Comparison of ENCODE assay signal across 8 cellular contexts in the genomic region with DNA sequence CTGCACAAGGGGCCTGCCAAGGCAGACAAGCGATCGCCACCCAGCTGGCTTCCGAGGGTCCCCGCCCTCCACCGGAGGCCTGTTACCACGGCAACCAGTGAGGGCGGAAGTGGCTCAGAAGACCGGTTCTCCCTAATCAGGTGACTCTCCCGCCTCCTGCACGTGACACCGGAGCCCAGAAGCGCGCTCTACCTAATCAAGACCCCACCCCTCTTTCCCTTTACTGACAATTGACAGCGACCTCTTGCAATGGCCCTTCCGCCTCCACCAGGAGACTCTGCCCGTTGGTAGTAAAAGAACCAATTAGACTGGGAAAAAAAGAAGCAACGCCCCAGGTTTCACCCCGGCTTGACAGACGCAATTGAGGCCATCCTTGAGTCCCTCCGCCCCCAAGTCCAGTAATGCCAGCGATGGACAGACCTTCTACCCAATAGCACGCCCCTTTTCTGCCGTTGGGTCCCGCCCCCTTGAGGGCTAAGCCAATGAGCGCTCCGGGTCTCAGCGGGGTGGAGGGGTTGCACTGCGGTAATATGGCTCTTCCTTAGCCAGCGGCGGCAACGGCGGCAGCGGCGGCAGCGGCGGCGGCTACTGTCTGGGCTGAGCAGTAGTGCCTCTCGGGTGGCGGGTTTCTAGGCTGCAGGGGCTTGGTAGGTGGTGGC. TPM values are rescaled to one million over a fixed set of nuclear protein-coding genes. Genes with fewer than 3 reads are reported as not detected.
DNase-seq lines count a peak whose midpoint lies in the region; ATAC-seq, FAIRE-seq and TF ChIP-seq lines count a peak whose summit lies in the region.

A gene (plus strand): TSS at position 525 of the 659 bp plus-strand sequence. CDS start 198 bp downstream, outside the sequence.

- TF ChIP-seq CTCF in 22Rv1 (IDR thresholded peaks at IDR 0.05), result no peak
- peak in 4 of 7 experiments; percentile 19 to 63 (median 42) for TF ChIP-seq CTCF in body of pancreas (IDR thresholded peaks at IDR 0.05)

- H3K36me3 ChIP-seq in body of pancreas (replicated peaks in 1 of 2; ENCODE audit: insufficient read depth in 1 of 2, low read depth in 2 of 2), result no peaks in the 10 kb centered on the region

- no peaks in the 10 kb centered on the region for H3K27me3 ChIP-seq in body of pancreas

- H3K4me1 ChIP-seq in body of pancreas, result peaks cover 18% of the 10 kb centered on the region

- peak within 1 kb of the TSS; percentile 73 to 93 for H3K4me3 ChIP-seq in body of pancreas

- peak within 1 kb of the TSS; percentile 72 for H3K27ac ChIP-seq in 22Rv1
- peak within 1 kb of the TSS; percentile 63 to 92 (median 85) for H3K27ac ChIP-seq in body of pancreas

- H3K9me3 ChIP-seq in body of pancreas, result no peaks in the 10 kb centered on the region

- peak; percentile 74 to 93 (median 89) for TF ChIP-seq POLR2A in body of pancreas (IDR thresholded peaks at IDR 0.05)

- FAIRE-seq in TTC549 (lab: Jason Lieb, UNC), result peak; percentile 87

- ATAC-seq in GM18520 (IDR thresholded peaks at IDR 0.05; ENCODE audit: unreplicated experiment), result peak; percentile 57
- peak; percentile 65 for ATAC-seq in HG03064 (IDR thresholded peaks at IDR 0.05; ENCODE audit: low read depth, unreplicated experiment)
- peak; percentile 96 for ATAC-seq in body of pancreas
- ATAC-seq in sciatic nerve, result peak; percentile 98

- intact Hi-C loops in body of pancreas (cut with DNase I), result no loop called here
- intact Hi-C loops in sciatic nerve (cut with DNase I), result no loop called here

- DNase-seq in NCI-H2107 treated with DMSO at 0.1 percent for 48 hours (lab: John Stamatoyannopoulos, UW; ENCODE audit: unreplicated experiment) (peak; percentile 100), body of pancreas (peak; percentile 98 to 99 (median 99)), iPS DF 19.7 (ENCODE audit: low read depth, low spot score) (peak; percentile 92), sciatic nerve (ENCODE audit: low spot score) (peak; percentile 99)

- 0 to 1% methylated on average over 28 to 37 of the region's 39 CpGs for WGBS in body of pancreas, 2 donors

RNA-seq across cellular contexts. Expression of the gene that starts here (rescaled TPM):
- total RNA-seq in body of pancreas, result 10 to 100 TPM; 10.9 to 31.0 TPM
- total RNA-seq in sciatic nerve, result 39.2 TPM

Comparison
In these comparisons a context has a peak if more than half of its experiments do, and no peak if none do; other contexts are left out.
1. Peak in every context shown above with its lines: DNase-seq, ATAC-seq, H3K4me3 ChIP-seq and H3K27ac ChIP-seq.